Comparison of ENCODE assay signal across 9 cellular contexts in the genomic region with DNA sequence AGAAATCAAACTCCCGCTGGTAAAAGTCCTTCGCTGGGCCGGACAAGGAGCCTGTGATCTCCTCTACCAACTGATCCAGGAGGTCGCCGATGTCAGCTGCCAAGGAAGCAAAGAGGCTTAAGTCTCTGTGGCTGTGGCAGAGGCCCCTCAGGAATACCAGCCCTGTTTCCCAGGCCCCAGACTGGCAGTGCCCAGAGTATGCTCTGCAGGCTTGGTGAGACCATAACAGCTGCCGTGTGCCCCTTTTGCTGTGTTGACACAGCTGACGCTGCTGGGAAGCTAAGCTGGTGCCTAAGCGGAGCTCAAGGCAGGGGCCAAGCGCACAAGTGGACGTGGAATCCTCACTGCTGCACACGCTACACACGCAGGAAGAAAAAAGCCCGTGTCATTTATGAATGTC. TPM values are rescaled to one million over a fixed set of nuclear protein-coding genes. Genes with fewer than 3 reads are reported as not detected.
"Had no signal": no experiment of that assay in that cellular context is flagged by ENCODE, and none has a peak within 500 bp of the region (broad histone marks: within the 10 kb centered on the region; RNA-seq: fewer than 3 reads in every experiment).

No MANE protein-coding gene starts in this region.

RNA-seq across cellular contexts. Expression of a gene that starts 55.2 kb away (rescaled TPM):
- total RNA-seq: activated CD4-positive, alpha-beta memory T cell treated with anti-CD3 and anti-CD28 coated beads, Interleukin-2, amount 10 ng/mL, durations not matched to agents 7 days and 5 days; activated CD4-positive, alpha-beta T cell treated with anti-CD3 and anti-CD28 coated beads for 36 hours; activated CD8-positive, alpha-beta memory T cell treated with anti-CD3 and anti-CD28 coated beads for 36 hours; activated naive CD4-positive, alpha-beta T cell treated with anti-CD3 and anti-CD28 coated beads for 36 hours; astrocyte; IMR-90; MCF 10A; T-helper 2 cell treated with Interferon-gamma antibody and Interleukin-4, amounts not matched to agents 100 ng/mL and 5 ng/mL, for 36 hours had no signal
- polyA plus RNA-seq: SK-N-SH had no signal
